In genomic region chr12:114976959-114977358, GRCh38 we compare ENCODE assay signal across 1 cellular context.
TF ChIP-seq lines count a peak whose summit lies in the region.

No MANE protein-coding gene starts in this region.

TF ChIP-seq in HCT116, 20 proteins besides CTCF, POLR2A, EP300 and RAD21 (continued from another document):
- TF ChIP-seq REST (IDR thresholded peaks at IDR 0.05; ENCODE audit: low read depth) (no peak), ZNF274 (IDR thresholded peaks at IDR 0.05; ENCODE audit: low read depth, low read length) (no peak), MAX (IDR thresholded peaks at IDR 0.05) (no peak), EZH2phosphoT487 (IDR thresholded peaks at IDR 0.05; ENCODE audit: borderline replicate concordance) (no peak), CBX3 (IDR thresholded peaks at IDR 0.05; ENCODE audit: low read depth) (no peak), CEBPB (IDR thresholded peaks at IDR 0.05; ENCODE audit: low read depth) (peak; percentile 50), ATF3 (IDR thresholded peaks at IDR 0.05) (no peak), JUND (IDR thresholded peaks at IDR 0.05) (0 out of 2 replicates have a peak, but pooled peaks have one; percentile 23), EZH2 (IDR thresholded peaks at IDR 0.05) (no peak), YY1 (IDR thresholded peaks at IDR 0.05; ENCODE audit: extremely low read depth, insufficient replicate concordance, low read depth, low read length) (no peak), SIN3A (IDR thresholded peaks at IDR 0.05; ENCODE audit: low read depth) (no peak), SRF (IDR thresholded peaks at IDR 0.05; ENCODE audit: low read depth) (no peak), SP1 (IDR thresholded peaks at IDR 0.05; ENCODE audit: low read depth) (no peak), FOSL1 (IDR thresholded peaks at IDR 0.05; ENCODE audit: low read depth) (peak; percentile 51), ELF1 (IDR thresholded peaks at IDR 0.05; ENCODE audit: borderline replicate concordance, low read depth) (no peak)
